ENCODE assay signal across 8 cellular contexts in genomic region chr5:176536902-176537607, GRCh38. TPM values are rescaled to one million over a fixed set of nuclear protein-coding genes. Genes with fewer than 3 reads are reported as not detected.
DNase-seq lines count a peak whose midpoint lies in the region; ATAC-seq and TF ChIP-seq lines count a peak whose summit lies in the region.

TSS of gene RNF44 (minus strand) at chr5:176537402. CDS start at chr5:176532472, 4,930 bp downstream.

- DNase-seq in NCI-H748 (lab: John Stamatoyannopoulos, UW; ENCODE audit: unreplicated experiment) = peak; percentile 98
- DNase-seq in activated CD4-positive, alpha-beta T cell treated with anti-CD3 and anti-CD28 coated beads, Interleukin-2, amount 50 U/mL, for 1 hour = peak; percentile 97
- DNase-seq in cortex of kidney (lab: John Stamatoyannopoulos, UW) = peak; percentile 59
- DNase-seq in left lobe of liver (ENCODE audit: low spot score) = peak; percentile 98
- peak; percentile 98 for DNase-seq in stimulated activated CD4-positive, alpha-beta T cell treated with anti-CD3 and anti-CD28 coated beads, Interleukin-2, amount 100 ng/mL, for 24 hours

- H3K27ac ChIP-seq in C4-2B = peak within 1 kb of the TSS; percentile 97

- no peak for TF ChIP-seq CTCF in C4-2B (conservative IDR thresholded peaks at IDR 0.05)

- ATAC-seq in GM19372 (IDR thresholded peaks at IDR 0.05; ENCODE audit: low read depth, unreplicated experiment) = peak; percentile 49
- ATAC-seq in HG03558 (IDR thresholded peaks at IDR 0.05; ENCODE audit: extremely low read depth, unreplicated experiment) = peak; percentile 27
- peak; percentile 78 for ATAC-seq in left lobe of liver

RNA-seq across cellular contexts. Expression of gene RNF44, which starts in this region (rescaled TPM):
- total RNA-seq in left lobe of liver = 15.3 TPM

Comparison
In these comparisons a context has a peak if more than half of its experiments do, and no peak if none do; other contexts are left out.
1. Peak in every context shown above with its lines: DNase-seq, ATAC-seq and H3K27ac ChIP-seq.
2. ATAC-seq: peak in every context shown above with its lines; median percentile 78 in left lobe of liver; 49 in GM19372; 27 in HG03558.